In the genomic region with DNA sequence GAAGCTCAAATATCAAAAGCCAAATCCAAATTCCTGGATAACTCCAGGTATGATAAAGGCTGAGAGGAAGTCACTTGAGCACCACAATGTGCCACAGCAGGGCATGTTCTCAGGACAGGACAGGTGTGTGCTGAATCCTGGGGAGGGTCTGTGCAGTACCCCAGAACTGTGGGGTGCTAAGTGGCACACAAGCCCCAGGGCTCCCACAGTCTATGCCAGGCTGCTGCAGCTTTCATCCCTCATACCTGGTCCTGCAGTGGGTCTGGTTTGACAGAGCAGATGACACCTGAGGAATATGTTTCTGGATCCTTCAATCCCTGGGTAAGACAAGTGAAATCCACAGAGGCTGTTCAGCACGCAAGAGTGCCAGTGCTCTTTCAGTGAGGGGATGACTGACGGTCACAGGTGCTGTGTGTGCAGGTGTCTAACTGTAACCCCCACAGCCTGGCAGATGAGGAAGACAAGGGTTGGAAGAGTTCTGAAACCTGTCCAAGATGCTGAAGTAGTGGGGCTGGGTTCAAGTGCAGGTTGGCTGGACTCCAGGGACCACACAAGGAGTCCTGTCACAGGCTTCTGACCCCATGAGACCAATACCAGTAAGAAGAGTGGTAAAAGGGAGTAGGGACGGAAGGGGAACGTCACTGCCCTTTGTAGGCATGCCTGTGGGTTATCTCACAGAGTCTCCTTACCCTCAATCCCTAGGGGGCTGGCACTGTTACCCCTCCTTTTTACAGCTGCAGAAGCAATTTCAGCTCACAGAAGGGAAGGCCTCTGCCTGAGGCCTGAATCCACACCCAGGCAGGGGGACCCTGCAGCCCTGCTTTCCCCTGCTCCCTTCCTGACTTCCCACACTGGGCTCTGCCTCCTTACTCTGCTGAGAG, we compare ENCODE assay signal across 32 cellular contexts. TPM values are rescaled to one million over a fixed set of nuclear protein-coding genes. Genes with fewer than 3 reads are reported as not detected.
DNase-seq lines count a peak whose midpoint lies in the region; ATAC-seq, FAIRE-seq and TF ChIP-seq lines count a peak whose summit lies in the region.
"Had no signal": no experiment of that assay in that cellular context is flagged by ENCODE, and none has a peak within 500 bp of the region (broad histone marks: within the 10 kb centered on the region; RNA-seq: fewer than 3 reads in every experiment).

No MANE protein-coding gene starts in this region.

- 92% methylated on average over 4 of the region's 4 CpGs for WGBS in K562 (ENCODE audit: insufficient coverage, low coverage, missing lambda C conversion rate)
- 100% methylated on average over 1 of the region's 4 CpGs for WGBS in right lobe of liver (ENCODE audit: insufficient coverage, low coverage, low lambda C conversion rate, missing lambda C conversion rate)

- H2AFZ ChIP-seq in K562 (ENCODE audit: low read depth, low read length): no peak overlapping the region

- TF ChIP-seq POLR2A in K562 (conservative IDR thresholded peaks at IDR 0.05) (no peak), right lobe of liver (IDR thresholded peaks at IDR 0.05) (no peak)

- ATAC-seq in K562: no peak
- ATAC-seq in right lobe of liver: no peak
- ATAC-seq in GM18873 (IDR thresholded peaks at IDR 0.05; ENCODE audit: low FRiP score, unreplicated experiment): no peak
- no peak for ATAC-seq in HG03108 (IDR thresholded peaks at IDR 0.05; ENCODE audit: unreplicated experiment)
- ATAC-seq: activated CD8-positive, alpha-beta T cell treated with anti-CD3 and anti-CD28 coated beads, Interleukin-2, amount 10 ng/mL, durations not matched to agents 7 days and 5 days; left lobe of liver; stimulated activated naive CD8-positive, alpha-beta T cell treated with anti-CD3 and anti-CD28 coated beads, Interleukin-15, amount 100 ng/mL, for 72 hours had no signal

- FAIRE-seq in K562 (lab: Jason Lieb, UNC): no peak
- no peak for FAIRE-seq in D721Med (lab: Jason Lieb, UNC)
- FAIRE-seq: GM18507, islet of Langerhans, RCC 7860 had no signal

- CTCF ChIA-PET in K562 (lab: Yijun Ruan, JAX; ENCODE audit: low intra/inter-chr PET ratio): interaction anchor here (0.6 kb wide), 1 partner anchor 179 kb away, joined by 4 read pairs; a partner anchor contains a TSS

- TF ChIP-seq CTCF in K562 (IDR thresholded peaks at IDR 0.05 in 2 of 3, conservative IDR thresholded peaks at IDR 0.05 in 1 of 3; ENCODE audit: insufficient read depth in 2 of 3, low read depth in 1 of 3, low read length in 3 of 3) (no peak), right lobe of liver (IDR thresholded peaks at IDR 0.05) (no peak), D721Med (IDR thresholded peaks at IDR 0.05; ENCODE audit: insufficient read depth, missing control alignments) (no peak)

- in situ Hi-C loops in K562 (cut with MboI): loop anchor here (25.0 kb wide), 2 partner anchors 349 to 1951 kb away; no protein-coding TSS in a partner anchor

- POLR2A ChIA-PET in K562 (lab: Yijun Ruan, JAX): interaction anchor here (0.6 to 2.6 kb wide), 4 partner anchors 10 to 196 kb away, joined by 3 to 27 read pairs (median 6); no protein-coding TSS in a partner anchor

- H3K27ac ChIP-seq in K562 (ENCODE audit: extremely low read depth, low read depth, low read length) (no peak overlapping the region), right lobe of liver (peak overlapping the region in 2 of 3 donors; percentile 39 to 93)
- H3K27ac ChIP-seq: coronary artery, tibial artery had no signal

- DNase-seq in NCI-H524 (lab: John Stamatoyannopoulos, UW) (peak; percentile 47 to 70), NCI-H524 treated with DMSO at 0.1 percent for 48 hours (lab: John Stamatoyannopoulos, UW) (no peak), K562 (ENCODE audit: extremely low read depth in 1 of 4, low spot score in 3 of 4) (no peak), right lobe of liver (no peak), D721Med (ENCODE audit: insufficient read length, low spot score) (no peak), inferior parietal cortex (ENCODE audit: extremely low spot score) (no peak)
- DNase-seq: 8988T; activated CD4-positive, alpha-beta T cell treated with anti-CD3 and anti-CD28 coated beads for 4 hours; activated CD8-positive, alpha-beta T cell treated with anti-CD3 and anti-CD28 coated beads, Interleukin-2, amount 10 ng/mL, durations not matched to agents 7 days and 5 days; amniotic stem cell; effector memory CD4-positive, alpha-beta T cell; erythroblast; Kasumi-1; mesendoderm; NCI-H1417 treated with DMSO at 0.1 percent for 48 hours; NCI-H2029 treated with DMSO at 0.1 percent for 48 hours; NCI-H226; NCI-H748 treated with DMSO at 0.1 percent for 48 hours; stimulated activated CD4-positive, alpha-beta T cell treated with anti-CD3 and anti-CD28 coated beads, Interleukin-1b, Interleukin-23, amount 100 ng/mL, for 48 hours; stimulated activated naive CD8-positive, alpha-beta T cell treated with anti-CD3 and anti-CD28 coated beads, Interleukin-15, amount 100 ng/mL, for 72 hours; T1000; tibial artery had no signal

- H4K20me1 ChIP-seq in K562 (replicated peaks; ENCODE audit: control insufficient read depth, insufficient read depth, low read length): peaks cover 30% of the 10 kb centered on the region

- H3K4me1 ChIP-seq in K562 (replicated peaks in 1 of 2; ENCODE audit: control insufficient read depth in 2 of 2, insufficient read depth in 2 of 2, low read length in 2 of 2) (peaks cover 0 to 3% of the 10 kb centered on the region in 2 experiments; a peak in 2 of 5 replicates), right lobe of liver (peaks cover 0 to 88% (median 37%) of the 10 kb centered on the region in 4 donors)
- H3K4me1 ChIP-seq: tibial artery had no signal

- H3K4me3 ChIP-seq in K562 (no peak overlapping the region), right lobe of liver (no peak overlapping the region)
- H3K4me3 ChIP-seq: coronary artery, right atrium auricular region, tibial artery had no signal

- TF ChIP-seq RAD21 in K562 (CRISPR knock-in tag; conservative IDR thresholded peaks at IDR 0.05 in 1 of 2, IDR thresholded peaks at IDR 0.05 in 1 of 2): no peak

- H3K27me3 ChIP-seq in K562 (ENCODE audit: control insufficient read depth in 2 of 2, insufficient read depth in 2 of 2, low read length in 2 of 2): no peaks in the 10 kb centered on the region
- no peaks in the 10 kb centered on the region for H3K27me3 ChIP-seq in right lobe of liver
- H3K27me3 ChIP-seq: right atrium auricular region, tibial artery had no signal

- intact Hi-C loops in K562 (cut with micrococcal nuclease) (no loop called here), right lobe of liver (cut with DNase I) (no loop called here)

- H3K36me3 ChIP-seq in K562 (ENCODE audit: control insufficient read depth, insufficient read depth, low read length): peaks cover 61% of the 10 kb centered on the region
- peaks cover 0 to 52% (median 11%) of the 10 kb centered on the region in 4 donors for H3K36me3 ChIP-seq in right lobe of liver

- BruUV-seq in K562 (replicated peaks; lab: Mats Ljungman, UMichigan): no TSS peak

- H3K9ac ChIP-seq in K562 (ENCODE audit: insufficient read depth in 1 of 2, low read depth in 2 of 2, low read length in 2 of 2): peak overlapping the region in 1 of 2 experiments; percentile 18; a peak in 1 of 4 replicates

- TF ChIP-seq EP300 in K562 (IDR thresholded peaks at IDR 0.05; ENCODE audit: low read length): no peak

- H3K9me1 ChIP-seq in K562 (ENCODE audit: control insufficient read depth, insufficient read depth, low read length): peaks cover 13% of the 10 kb centered on the region

- H3K9me3 ChIP-seq in K562 (replicated peaks; ENCODE audit: control insufficient read depth, insufficient read depth, low read depth, low read length) (no peaks in the 10 kb centered on the region), right lobe of liver (no peaks in the 10 kb centered on the region)
- H3K9me3 ChIP-seq: right atrium auricular region, tibial artery had no signal

- no peak overlapping the region for H3K4me2 ChIP-seq in K562 (ENCODE audit: insufficient read depth, low read length)

- no peaks in the 10 kb centered on the region for H3K79me2 ChIP-seq in K562 (ENCODE audit: control insufficient read depth, insufficient read depth, low read length)

TF ChIP-seq in K562, 482 proteins besides CTCF, POLR2A, EP300 and RAD21 (continues in another document):
- TF ChIP-seq PHF20 (IDR thresholded peaks at IDR 0.05; ENCODE audit: partially characterized antibody) (no peak), PRMT5 (CRISPR knock-in tag; IDR thresholded peaks at IDR 0.05) (peak; percentile 54; the same call in 1 of the 2 replicates), DMBX1 (CRISPR knock-in tag; IDR thresholded peaks at IDR 0.05; ENCODE audit: borderline replicate concordance) (no peak)

RNA-seq across cellular contexts. Expression of a gene that starts 14.1 kb away (rescaled TPM):
- total RNA-seq in K562 (2011; cell fraction: chromatin; rRNA removed; ENCODE audit: low replicate concordance): not detected in 2 replicates
- not detected in 2 replicates for total RNA-seq in K562 (2011; cell fraction: nucleolus; rRNA removed)
- total RNA-seq in K562 (2011; cell fraction: nucleoplasm; rRNA removed): not detected in 2 replicates
- total RNA-seq in K562 (2014; rRNA removed): not detected in 2 replicates
- not detected in 2 replicates for total RNA-seq in K562 (2014; rRNA removed; fragmentation: Illumina TruSeq; extraction: Trizol)
- not detected in 2 replicates for total RNA-seq in K562 (2015; rRNA removed; fragmentation: Illumina TruSeq; extraction: Trizol)
- total RNA-seq in K562 (2021): 0.09 and 0.22 TPM in 2 replicates
- not detected in 2 replicates for polyA plus RNA-seq in K562 (2011; rRNA removed)
- polyA plus RNA-seq in K562 (2011; cell fraction: cytosol; rRNA removed): not detected in 2 replicates
- polyA plus RNA-seq in K562 (2011; cell fraction: nucleus; rRNA removed): not detected in 2 replicates
- polyA plus RNA-seq in K562 (2012): 0.11 and 0.16 TPM in 2 replicates
- polyA plus RNA-seq in K562 (2014; fragmentation: Illumina TruSeq; extraction: Trizol): not detected in 2 replicates
- under 1 TPM; 0.04 to 0.11 TPM for polyA plus RNA-seq in K562 (2014; fragmentation: Nextera tagmentation; extraction: Ambion mirVana)
- not detected in 2 replicates for polyA plus RNA-seq in K562 (2014; rRNA removed)
- not detected in 2 replicates for polyA minus RNA-seq in K562 (2011; rRNA and poly(A)+ RNA removed)
- 1.0 TPM in 1 of 2 replicates, not detected in the other for polyA minus RNA-seq in K562 (2011; cell fraction: cytosol; rRNA and poly(A)+ RNA removed)
- not detected in 2 replicates for polyA minus RNA-seq in K562 (2011; cell fraction: nucleus; rRNA and poly(A)+ RNA removed)
- total RNA-seq in right lobe of liver: 100 to 1,000 TPM in 4 of 6 experiments, 10 to 100 TPM in 2; 49.7 to 615 (median 331) TPM
- total RNA-seq: activated CD8-positive, alpha-beta T cell treated with anti-CD3 and anti-CD28 coated beads, Interleukin-2, amount 10 ng/mL, durations not matched to agents 7 days and 5 days; H4 had no signal
- polyA plus RNA-seq: CD14-positive monocyte had no signal

Comparison
In these comparisons a context has a peak if more than half of its experiments do, and no peak if none do; other contexts are left out.
1. DNase-seq: peak in NCI-H524 (2 of 2); none in NCI-H524 treated with DMSO at 0.1 percent for 48 hours (single experiment), K562 (0 of 4), right lobe of liver (0 of 3), D721Med (single experiment) and inferior parietal cortex (single experiment).
2. RNA of a gene that starts 14.1 kb away (total RNA-seq): 49.7 to 615 TPM in right lobe of liver; 0.09 to 0.22 TPM in K562; every median in the first group is over 10 times any median in the second.